11 cellular contexts compared by ENCODE assay signal in genomic region chr1:145983959-145984830, GRCh38. TPM values are rescaled to one million over a fixed set of nuclear protein-coding genes. Genes with fewer than 3 reads are reported as not detected.
DNase-seq lines count a peak whose midpoint lies in the region; ATAC-seq, FAIRE-seq and TF ChIP-seq lines count a peak whose summit lies in the region.
"Had no signal": no experiment of that assay in that cellular context is flagged by ENCODE, and none has a peak within 500 bp of the region (broad histone marks: within the 10 kb centered on the region; RNA-seq: fewer than 3 reads in every experiment).

No MANE protein-coding gene starts in this region.

- FAIRE-seq in bronchial epithelial cell (lab: Jason Lieb, UNC), result no peak
- FAIRE-seq: HepG2 had no signal

- peaks cover 6 to 7% of the 10 kb centered on the region in 2 donors for H3K4me1 ChIP-seq in aorta (ENCODE audit: control insufficient read depth in 1 of 2, insufficient read depth in 2 of 2, low read length in 2 of 2)

- H3K27me3 ChIP-seq in bronchial epithelial cell (ENCODE audit: control insufficient read depth, insufficient read depth, low read length) (no peaks in the 10 kb centered on the region), aorta (ENCODE audit: control insufficient read depth in 1 of 2, insufficient read depth in 2 of 2, low read length in 1 of 2) (no peaks in the 10 kb centered on the region)

- no peaks in the 10 kb centered on the region for H3K9me3 ChIP-seq in aorta (ENCODE audit: control insufficient read depth, low read length)
- H3K9me3 ChIP-seq: HAP-1 had no signal

- H3K27ac ChIP-seq in aorta (ENCODE audit: low read depth in 1 of 2, low read length in 2 of 2), result peak overlapping the region; percentile 18 to 46

- no peak for ATAC-seq in aorta (ENCODE audit: low FRiP score)
- ATAC-seq in HG02610 (IDR thresholded peaks at IDR 0.05; ENCODE audit: unreplicated experiment), result no peak

- H3K36me3 Mint-ChIP-seq in nephron (ENCODE audit: low read depth) (no peaks in the 10 kb centered on the region), osteocyte (ENCODE audit: unreplicated experiment) (no peaks in the 10 kb centered on the region)

- 91 to 95% methylated on average over 12 of the region's 12 CpGs for WGBS in aorta, 2 donors

- intact Hi-C loops in aorta (cut with DNase I), result loop anchor here in 1 of 2 donors (2.0 kb wide), 1 partner anchor 13 kb away; the partner anchor contains the start of gene TXNIP

- no peaks in the 10 kb centered on the region for H3K36me3 ChIP-seq in bronchial epithelial cell (ENCODE audit: control insufficient read depth, insufficient read depth, low read length)
- H3K36me3 ChIP-seq in aorta (ENCODE audit: control insufficient read depth in 1 of 2, insufficient read depth in 2 of 2, low read length in 1 of 2), result no peaks in the 10 kb centered on the region
- H3K36me3 ChIP-seq: HAP-1 had no signal

- H3K27me3 Mint-ChIP-seq in nephron (ENCODE audit: low read depth) (no peaks in the 10 kb centered on the region), osteocyte (ENCODE audit: unreplicated experiment) (no peaks in the 10 kb centered on the region)

- no peak for TF ChIP-seq CTCF in bronchial epithelial cell (IDR thresholded peaks at IDR 0.05; ENCODE audit: insufficient read depth, low read length, severe bottlenecking)
- no peak for TF ChIP-seq CTCF in nephron (IDR thresholded peaks at IDR 0.05; ENCODE audit: unreplicated experiment in 3 of 3)
- no peak for TF ChIP-seq CTCF in osteocyte (IDR thresholded peaks at IDR 0.05)

- H3K4me3 ChIP-seq in bronchial epithelial cell (ENCODE audit: low read depth, low read length), result no peak overlapping the region
- no peak overlapping the region for H3K4me3 ChIP-seq in aorta (ENCODE audit: low read length in 2 of 2)
- H3K4me3 ChIP-seq: HAP-1 had no signal

- peaks cover 54% of the 10 kb centered on the region for H3K4me1 Mint-ChIP-seq in nephron
- H3K4me1 Mint-ChIP-seq in osteocyte (ENCODE audit: unreplicated experiment), result peaks cover 17% of the 10 kb centered on the region

- H3K27ac Mint-ChIP-seq in nephron (peak overlapping the region; percentile 38 to 87 (median 82)), osteocyte (ENCODE audit: unreplicated experiment) (no peak overlapping the region)

- H3K4me3 Mint-ChIP-seq in nephron, result peak overlapping the region in 2 of 3 experiments; percentile 22 to 54
- no peak overlapping the region for H3K4me3 Mint-ChIP-seq in osteocyte (ENCODE audit: unreplicated experiment)

- peak; percentile 37 for DNase-seq in stimulated activated CD4-positive, alpha-beta T cell treated with anti-CD3 and anti-CD28 coated beads, Interleukin-1b, Interleukin-23, amount 100 ng/mL, for 48 hours
- DNase-seq in stimulated activated CD4-positive, alpha-beta T cell treated with anti-CD3 and anti-CD28 coated beads, Interleukin-4, amount 100 ng/mL, for 1 hour, result no peak
- peak; percentile 58 for DNase-seq in bronchial epithelial cell (ENCODE audit: low read depth)
- no peak for DNase-seq in aorta
- no peak for DNase-seq in DMS79 (lab: John Stamatoyannopoulos, UW)
- DNase-seq in osteocyte (ENCODE audit: extremely low spot score, unreplicated experiment), result no peak
- DNase-seq: NK-92 treated with Interleukin-12 subunit alpha and Interleukin-12 subunit beta, amount 100 ng/mL, for 24 hours had no signal

- H3K9me3 Mint-ChIP-seq in nephron (no peaks in the 10 kb centered on the region), osteocyte (ENCODE audit: unreplicated experiment) (no peaks in the 10 kb centered on the region)

RNA-seq across cellular contexts. Expression of gene TXNIP, which starts 12.2 kb away (rescaled TPM):
- 9.0 and 913 TPM in 2 replicates for total RNA-seq in bronchial epithelial cell
- 100 to 1,000 TPM; 354 to 536 TPM for total RNA-seq in aorta
- 100 to 1,000 TPM in 1 of 2 donors, 10 to 100 TPM in 1; 83.1 to 169 TPM for polyA plus RNA-seq in aorta
- 246 and 274 TPM in 2 replicates for total RNA-seq in osteocyte

RNA-seq across cellular contexts. Expression of gene POLR3GL, which starts 19.7 kb away (rescaled TPM):
- total RNA-seq in bronchial epithelial cell (4.7 and 11.0 TPM in 2 replicates), aorta (10 to 100 TPM; 23.8 to 26.4 TPM), osteocyte (21.7 and 22.4 TPM in 2 replicates)
- polyA plus RNA-seq in aorta, result 10 to 100 TPM; 73.4 to 89.0 TPM

RNA-seq across cellular contexts. Expression of gene ANKRD34A, which starts 19.8 kb away (rescaled TPM):
- total RNA-seq in bronchial epithelial cell (under 0.01 TPM in 2 replicates), aorta (1 to 10 TPM; 1.4 to 2.2 TPM), osteocyte (1.1 and 1.2 TPM in 2 replicates)
- 1 to 10 TPM in 1 of 2 donors, under 1 TPM in 1; 0.63 to 1.9 TPM for polyA plus RNA-seq in aorta

RNA-seq across cellular contexts. Expression of gene LIX1L, which starts 26.4 kb away (rescaled TPM):
- total RNA-seq in bronchial epithelial cell (1.8 and 3.4 TPM in 2 replicates), aorta (10 to 100 TPM; 53.2 to 60.0 TPM), osteocyte (52.2 and 54.0 TPM in 2 replicates)
- polyA plus RNA-seq in aorta, result 10 to 100 TPM; 18.0 to 29.3 TPM

RNA-seq across cellular contexts. Expression of gene HJV, which starts 37.3 kb away (rescaled TPM):
- total RNA-seq in bronchial epithelial cell (not detected in 2 replicates), aorta (not detected), osteocyte (not detected in 2 replicates)
- polyA plus RNA-seq in aorta, result not detected
- polyA plus RNA-seq: HepG2 had no signal

Comparison
In these comparisons a context has a peak if more than half of its experiments do, and no peak if none do; other contexts are left out.
1. DNase-seq: peak in stimulated activated CD4-positive, alpha-beta T cell treated with anti-CD3 and anti-CD28 coated beads, Interleukin-1b, Interleukin-23, amount 100 ng/mL, for 48 hours (single experiment) and bronchial epithelial cell (single experiment); none in stimulated activated CD4-positive, alpha-beta T cell treated with anti-CD3 and anti-CD28 coated beads, Interleukin-4, amount 100 ng/mL, for 1 hour (single experiment), aorta (0 of 2), DMS79 (single experiment) and osteocyte (single experiment).